Comparison of ENCODE assay signal across 11 cellular contexts in genomic region chr13:23876265-23876664, GRCh38. TPM values are rescaled to one million over a fixed set of nuclear protein-coding genes. Genes with fewer than 3 reads are reported as not detected.
DNase-seq lines count a peak whose midpoint lies in the region; ATAC-seq, FAIRE-seq and TF ChIP-seq lines count a peak whose summit lies in the region.
"Had no signal": no experiment of that assay in that cellular context is flagged by ENCODE, and none has a peak within 500 bp of the region (broad histone marks: within the 10 kb centered on the region; RNA-seq: fewer than 3 reads in every experiment).

No MANE protein-coding gene starts in this region.

- H3K36me3 ChIP-seq in Peyer's patch (peaks cover 0 to 4% (median 0%) of the 10 kb centered on the region in 3 donors), HAP-1 (replicated peaks) (no peaks in the 10 kb centered on the region; the same call in 1 of the 2 replicates), ovary (no peaks in the 10 kb centered on the region)

- TF ChIP-seq CTCF in Peyer's patch (IDR thresholded peaks at IDR 0.05) (peak in 4 of 6 experiments; percentile 18 to 59 (median 56)), glutamatergic neuron (IDR thresholded peaks at IDR 0.05; ENCODE audit: partially characterized antibody, unreplicated experiment) (peak; percentile 16), ovary (IDR thresholded peaks at IDR 0.05) (no peak)
- no peak for TF ChIP-seq CTCF in CD4-positive, alpha-beta T cell (IDR thresholded peaks at IDR 0.05)

- FAIRE-seq in GM18507 (lab: Jason Lieb, UNC) (peak; percentile 24), H54 (lab: Jason Lieb, UNC) (no peak)

- DNase-seq in AG08395 (ENCODE audit: low spot score): peak; percentile 35
- no peak for DNase-seq in GM18507 (ENCODE audit: extremely low spot score, insufficient read length, low read depth)
- peak in 1 of 3 donors; percentile 58 for DNase-seq in Peyer's patch
- no peak for DNase-seq in glutamatergic neuron
- DNase-seq in H54 (ENCODE audit: insufficient read length, low spot score): no peak
- DNase-seq in CD4-positive, alpha-beta T cell: no peak
- no peak for DNase-seq in HAP-1 (ENCODE audit: low spot score in 2 of 2)
- DNase-seq in ovary: no peak
- DNase-seq: activated naive CD8-positive, alpha-beta T cell treated with anti-CD3 and anti-CD28 coated beads for 36 hours; naive B cell; NCI-H187 had no signal

- H3K4me3 Mint-ChIP-seq in glutamatergic neuron (ENCODE audit: unreplicated experiment): no peak overlapping the region
- H3K4me3 Mint-ChIP-seq in CD4-positive, alpha-beta T cell: no peak overlapping the region
- H3K4me3 Mint-ChIP-seq: activated naive CD8-positive, alpha-beta T cell treated with anti-CD3 and anti-CD28 coated beads for 36 hours; naive B cell had no signal

- intact Hi-C loops in CD4-positive, alpha-beta T cell (cut with DNase I, micrococcal nuclease): loop anchor here in 1 of 2 experiments (5.0 kb wide), 1 partner anchor 299 kb away; no protein-coding TSS in a partner anchor
- intact Hi-C loops in ovary (cut with DNase I): loop anchor here in 2 of 4 donors (10.0 kb wide), 2 partner anchors 301 to 411 kb away; partner anchors contain the start of gene TNFRSF19 (in 2 of the 2)

- no peak for ATAC-seq in CD4-positive, alpha-beta T cell (ENCODE audit: poor library complexity)

- 34 to 43% (median 40%) methylated on average over 2 of the region's 2 CpGs for WGBS in ovary, 3 donors

- no peak overlapping the region for H3K27ac Mint-ChIP-seq in glutamatergic neuron (ENCODE audit: unreplicated experiment)
- no peak overlapping the region for H3K27ac Mint-ChIP-seq in CD4-positive, alpha-beta T cell
- H3K27ac Mint-ChIP-seq: activated naive CD8-positive, alpha-beta T cell treated with anti-CD3 and anti-CD28 coated beads for 36 hours had no signal

- H3K27me3 ChIP-seq in Peyer's patch: no peaks in the 10 kb centered on the region
- H3K27me3 ChIP-seq in CD4-positive, alpha-beta T cell (ENCODE audit: control insufficient read depth, insufficient read depth, low read length): no peaks in the 10 kb centered on the region
- H3K27me3 ChIP-seq in HAP-1 (ENCODE audit: low read depth): no peaks in the 10 kb centered on the region
- no peaks in the 10 kb centered on the region for H3K27me3 ChIP-seq in ovary

- in situ Hi-C loops in HAP-1 (cut with MboI; ENCODE audit: low sequenced_read_pairs): loop anchor here (5.0 to 25.0 kb wide), 2 partner anchors 409 to 514 kb away; no protein-coding TSS in a partner anchor

- no peaks in the 10 kb centered on the region for H3K9me3 Mint-ChIP-seq in glutamatergic neuron (ENCODE audit: unreplicated experiment)
- H3K9me3 Mint-ChIP-seq in CD4-positive, alpha-beta T cell: no peaks in the 10 kb centered on the region
- H3K9me3 Mint-ChIP-seq: activated naive CD8-positive, alpha-beta T cell treated with anti-CD3 and anti-CD28 coated beads for 36 hours; naive B cell had no signal

- H3K27me3 Mint-ChIP-seq in glutamatergic neuron (ENCODE audit: unreplicated experiment): no peaks in the 10 kb centered on the region
- no peaks in the 10 kb centered on the region for H3K27me3 Mint-ChIP-seq in CD4-positive, alpha-beta T cell
- H3K27me3 Mint-ChIP-seq: activated naive CD8-positive, alpha-beta T cell treated with anti-CD3 and anti-CD28 coated beads for 36 hours; naive B cell had no signal

- CTCF ChIA-PET in CD4-positive, alpha-beta T cell (lab: Charles Lee): no interaction called here

- no peak for TF ChIP-seq POLR2A in Peyer's patch (IDR thresholded peaks at IDR 0.05)
- no peak for TF ChIP-seq POLR2A in H54 (IDR thresholded peaks at IDR 0.05; ENCODE audit: low read depth, low read length)
- no peak for TF ChIP-seq POLR2A in ovary (IDR thresholded peaks at IDR 0.05)

- peaks cover 5% of the 10 kb centered on the region for H3K4me1 Mint-ChIP-seq in glutamatergic neuron (ENCODE audit: low read depth, unreplicated experiment)
- no peaks in the 10 kb centered on the region for H3K4me1 Mint-ChIP-seq in CD4-positive, alpha-beta T cell (ENCODE audit: low read depth)
- H3K4me1 Mint-ChIP-seq: activated naive CD8-positive, alpha-beta T cell treated with anti-CD3 and anti-CD28 coated beads for 36 hours had no signal

- POLR2A ChIA-PET in CD4-positive, alpha-beta T cell (lab: Charles Lee): no interaction called here

- H3K9me3 ChIP-seq in Peyer's patch (no peaks in the 10 kb centered on the region), HAP-1 (no peaks in the 10 kb centered on the region), ovary (no peaks in the 10 kb centered on the region)
- no peaks in the 10 kb centered on the region for H3K9me3 ChIP-seq in CD4-positive, alpha-beta T cell (ENCODE audit: control insufficient read depth, low read length)

- H3K27ac ChIP-seq in Peyer's patch: no peak overlapping the region
- no peak overlapping the region for H3K27ac ChIP-seq in CD4-positive, alpha-beta T cell (ENCODE audit: low read depth, low read length)
- no peak overlapping the region for H3K27ac ChIP-seq in ovary

- H3K4me1 ChIP-seq in Peyer's patch: no peaks in the 10 kb centered on the region
- no peaks in the 10 kb centered on the region for H3K4me1 ChIP-seq in HAP-1
- no peaks in the 10 kb centered on the region for H3K4me1 ChIP-seq in ovary (ENCODE audit: insufficient read depth)

- TF ChIP-seq EP300 in ovary (IDR thresholded peaks at IDR 0.05): no peak

- H3K36me3 Mint-ChIP-seq in glutamatergic neuron (ENCODE audit: unreplicated experiment): peaks cover 5% of the 10 kb centered on the region
- peaks cover 39% of the 10 kb centered on the region for H3K36me3 Mint-ChIP-seq in CD4-positive, alpha-beta T cell (ENCODE audit: low read depth)

- H3K4me3 ChIP-seq in Peyer's patch: no peak overlapping the region
- no peak overlapping the region for H3K4me3 ChIP-seq in HAP-1
- H3K4me3 ChIP-seq in ovary: no peak overlapping the region

RNA-seq across cellular contexts. Expression of gene MIPEP, which starts 12.9 kb away (rescaled TPM):
- total RNA-seq in Peyer's patch: 10 to 100 TPM; 10.7 to 17.0 (median 12.5) TPM
- total RNA-seq in glutamatergic neuron (ENCODE audit: unreplicated experiment): 7.1 TPM
- 1 to 10 TPM; 3.9 to 4.8 TPM for total RNA-seq in CD4-positive, alpha-beta T cell
- 10 to 100 TPM in 6 of 7 donors, 1 to 10 TPM in 1; 8.8 to 18.8 (median 12.9) TPM for total RNA-seq in ovary
- polyA plus RNA-seq in ovary: 10 to 100 TPM in 1 of 2 donors, 1 to 10 TPM in 1; 7.1 to 16.3 TPM

RNA-seq across cellular contexts. Expression of gene C1QTNF9B, which starts 21.0 kb away (rescaled TPM):
- under 1 TPM in 1 of 4 donors, not detected in 3; 0.80 TPM for total RNA-seq in Peyer's patch
- total RNA-seq in glutamatergic neuron (ENCODE audit: unreplicated experiment): not detected
- total RNA-seq in CD4-positive, alpha-beta T cell: not detected
- under 1 TPM in 1 of 7 donors, not detected in 6; 0.32 TPM for total RNA-seq in ovary
- polyA plus RNA-seq in ovary: under 1 TPM; 0.11 to 0.52 TPM
- total RNA-seq: activated naive CD8-positive, alpha-beta T cell treated with anti-CD3 and anti-CD28 coated beads for 36 hours had no signal

Comparison
In these comparisons a context has a peak if more than half of its experiments do, and no peak if none do; other contexts are left out.
1. CTCF ChIP-seq: peak in Peyer's patch (4 of 6) and glutamatergic neuron (single experiment); none in CD4-positive, alpha-beta T cell (single experiment) and ovary (0 of 3).